Comparison of ENCODE assay signal across 9 cellular contexts in the genomic region with DNA sequence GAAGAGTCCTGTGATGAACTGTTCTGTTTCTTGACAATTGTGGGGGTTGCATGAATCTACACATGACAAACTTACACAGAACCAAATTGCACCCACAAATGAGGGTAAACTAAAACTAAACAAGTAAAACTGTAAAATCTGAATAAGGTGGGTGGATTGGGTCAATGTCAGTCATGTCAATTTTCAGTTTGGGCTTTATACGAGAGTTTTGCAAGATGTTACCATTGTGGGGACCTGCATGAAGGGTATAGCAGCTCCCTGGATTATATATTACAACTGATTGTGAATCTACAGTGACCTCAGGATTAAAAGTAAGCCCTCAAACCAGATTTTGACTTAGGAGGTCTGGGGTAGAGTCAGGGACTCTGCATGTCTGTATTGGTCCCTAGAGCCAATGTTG.
"Had no signal": no experiment of that assay in that cellular context is flagged by ENCODE, and none has a peak within 500 bp of the region (broad histone marks: within the 10 kb centered on the region; RNA-seq: fewer than 3 reads in every experiment).

No MANE protein-coding gene starts in this region.

- ATAC-seq: activated CD4-positive, alpha-beta T cell treated with anti-CD3 and anti-CD28 coated beads for 36 hours; activated CD4-positive, CD25-positive, alpha-beta regulatory T cell treated with anti-CD3 and anti-CD28 coated beads, Interleukin-2, amount 50 U/mL, for 24 hours; activated CD8-positive, alpha-beta memory T cell treated with anti-CD3 and anti-CD28 coated beads, Interleukin-2, amount 10 ng/mL, durations not matched to agents 7 days and 5 days; activated CD8-positive, alpha-beta T cell treated with anti-CD3 and anti-CD28 coated beads for 36 hours; activated CD8-positive, alpha-beta T cell treated with anti-CD3 and anti-CD28 coated beads, Interleukin-2, amount 10 ng/mL, durations not matched to agents 7 days and 5 days; T-helper 17 cell; WTC11 had no signal

- H3K36me3 ChIP-seq: WERI-Rb-1 had no signal

- H3K27ac ChIP-seq: VCaP, WERI-Rb-1 had no signal
